In the genomic region with DNA sequence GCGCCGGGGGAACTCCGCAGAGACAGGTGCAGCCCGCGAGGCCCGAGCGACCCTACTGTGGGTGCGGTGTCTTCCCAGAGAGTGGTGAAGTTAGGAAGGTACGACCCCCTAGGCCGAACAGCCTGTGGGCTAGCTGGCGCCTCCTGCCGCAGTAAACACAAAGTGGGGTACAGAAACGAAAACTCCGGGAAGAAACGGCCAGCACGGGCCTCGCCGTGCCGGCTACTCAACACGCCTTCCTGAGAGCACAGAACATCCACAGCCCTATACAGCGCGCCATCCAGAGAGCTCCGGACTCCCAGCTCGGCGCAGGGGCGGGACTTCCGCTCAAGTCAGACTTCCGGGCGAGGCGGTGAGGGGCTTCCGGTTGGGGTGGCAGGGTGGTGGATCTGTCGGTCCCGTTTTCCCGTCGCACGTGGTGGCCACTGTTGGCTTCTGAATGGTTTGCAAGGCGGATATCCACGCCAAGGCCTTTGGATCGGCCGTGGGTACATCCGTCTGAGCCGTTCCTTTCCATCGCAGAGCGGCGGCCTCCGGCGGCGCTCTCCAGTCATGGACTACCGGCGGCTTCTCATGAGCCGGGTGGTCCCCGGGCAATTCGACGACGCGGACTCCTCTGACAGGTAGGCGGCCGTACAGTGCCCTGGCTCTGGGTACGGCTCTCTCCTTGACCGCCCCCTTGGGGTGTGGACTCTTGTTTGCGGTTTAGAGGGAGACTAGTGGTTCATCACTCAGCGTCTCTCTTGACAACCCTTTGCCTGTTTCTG, we compare ENCODE assay signal across 1 cellular context.
TF ChIP-seq lines count a peak whose summit lies in the region.

Gene CAGE1 (minus strand): TSS at position 292 of the 767 bp plus-strand sequence. CDS start 2,569 bp downstream, outside the sequence.
Gene RIOK1 (plus strand): TSS at position 358 of the 767 bp plus-strand sequence. CDS start 195 bp downstream, at position 553.

TF ChIP-seq in HEK293, 187 proteins besides CTCF, POLR2A, EP300 and RAD21 (continued from another document):
- TF ChIP-seq, protein P1, sequence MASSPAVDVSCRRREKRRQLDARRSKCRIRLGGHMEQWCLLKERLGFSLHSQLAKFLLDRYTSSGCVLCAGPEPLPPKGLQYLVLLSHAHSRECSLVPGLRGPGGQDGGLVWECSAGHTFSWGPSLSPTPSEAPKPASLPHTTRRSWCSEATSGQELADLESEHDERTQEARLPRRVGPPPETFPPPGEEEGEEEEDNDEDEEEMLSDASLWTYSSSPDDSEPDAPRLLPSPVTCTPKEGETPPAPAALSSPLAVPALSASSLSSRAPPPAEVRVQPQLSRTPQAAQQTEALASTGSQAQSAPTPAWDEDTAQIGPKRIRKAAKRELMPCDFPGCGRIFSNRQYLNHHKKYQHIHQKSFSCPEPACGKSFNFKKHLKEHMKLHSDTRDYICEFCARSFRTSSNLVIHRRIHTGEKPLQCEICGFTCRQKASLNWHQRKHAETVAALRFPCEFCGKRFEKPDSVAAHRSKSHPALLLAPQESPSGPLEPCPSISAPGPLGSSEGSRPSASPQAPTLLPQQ (tag by site-specific recombination; IDR thresholded peaks at IDR 0.05) = peak; percentile 89
- TF ChIP-seq ZBTB48 (tag by site-specific recombination; IDR thresholded peaks at IDR 0.05) = peak; percentile 78
- TF ChIP-seq ZNF654 (tag by site-specific recombination; IDR thresholded peaks at IDR 0.05; ENCODE audit: low read depth) = no peak
- no peak for TF ChIP-seq ZNF140 (tag by site-specific recombination; IDR thresholded peaks at IDR 0.05)
- no peak for TF ChIP-seq ZNF514 (tag by site-specific recombination; IDR thresholded peaks at IDR 0.05)
- TF ChIP-seq KLF10 (tag by site-specific recombination; IDR thresholded peaks at IDR 0.05) = peak; percentile 49; the same call in 1 of the 2 replicates
- no peak for TF ChIP-seq HOXC10 (CRISPR knock-in tag; IDR thresholded peaks at IDR 0.05)
- TF ChIP-seq ZNF747 (tag by site-specific recombination; IDR thresholded peaks at IDR 0.05) = no peak
- no peak for TF ChIP-seq ZNF211 (tag by site-specific recombination; IDR thresholded peaks at IDR 0.05; ENCODE audit: low read depth)
- peak; percentile 98 for TF ChIP-seq ZNF600 (tag by site-specific recombination; IDR thresholded peaks at IDR 0.05)
- TF ChIP-seq ZNF214 (tag by site-specific recombination; IDR thresholded peaks at IDR 0.05; ENCODE audit: borderline replicate concordance) = no peak
- no peak; the same call in 1 of the 2 replicates for TF ChIP-seq PRDM10 (tag by site-specific recombination; IDR thresholded peaks at IDR 0.05)
- TF ChIP-seq ZNF830 (tag by site-specific recombination; IDR thresholded peaks at IDR 0.05; ENCODE audit: low read depth) = no peak
- peak; percentile 41; the same call in 1 of the 2 replicates for TF ChIP-seq ZNF366 (tag by site-specific recombination; conservative IDR thresholded peaks at IDR 0.05)
- TF ChIP-seq ZNF169 (tag by site-specific recombination; IDR thresholded peaks at IDR 0.05) = no peak
- 0 out of 2 replicates have a peak, but pooled peaks have one; percentile 20 for TF ChIP-seq ZNF24 (tag by site-specific recombination; IDR thresholded peaks at IDR 0.05)
